29 cellular contexts compared by ENCODE assay signal in genomic region chrX:109596015-109596414, GRCh38. TPM values are rescaled to one million over a fixed set of nuclear protein-coding genes. Genes with fewer than 3 reads are reported as not detected.
"Had no signal": no experiment of that assay in that cellular context is flagged by ENCODE, and none has a peak within 500 bp of the region (broad histone marks: within the 10 kb centered on the region; RNA-seq: fewer than 3 reads in every experiment).

No MANE protein-coding gene starts in this region.

- H3K36me3 ChIP-seq: colonic mucosa, esophagus squamous epithelium, gastrocnemius medialis, heart right ventricle, left lung, lower lobe of right lung had no signal

- H3K4me1 ChIP-seq: colonic mucosa, esophagus squamous epithelium, gastrocnemius medialis, heart right ventricle, left lung, lower lobe of right lung had no signal

- H3K9me3 ChIP-seq: colonic mucosa, esophagus squamous epithelium, gastrocnemius medialis, heart right ventricle, left lung, lower lobe of right lung, mucosa of descending colon had no signal

- ATAC-seq: effector memory CD8-positive, alpha-beta T cell; esophagus mucosa; gastrocnemius medialis; heart right ventricle; left cardiac atrium; left lung; left ventricle myocardium superior; lower lobe of right lung; mucosa of descending colon; naive thymus-derived CD8-positive, alpha-beta T cell had no signal

- DNase-seq: colonic mucosa; cortex of kidney; effector CD8-positive, alpha-beta T cell; effector memory CD8-positive, alpha-beta T cell; endodermal cell; erythroblast; esophagus squamous epithelium; foreskin fibroblast; foreskin melanocyte; gastrocnemius medialis; glutamatergic neuron; head of caudate nucleus; heart right ventricle; hippocampal formation; left cardiac atrium; left lung; left ventricle myocardium superior; lower lobe of right lung; mesenchymal stem cell; mucosa of descending colon; naive B cell; naive thymus-derived CD8-positive, alpha-beta T cell had no signal

- H3K27ac ChIP-seq: colonic mucosa, epithelial cell of prostate, esophagus squamous epithelium, gastrocnemius medialis, heart right ventricle, left lung, lower lobe of right lung had no signal

- H3K4me3 ChIP-seq: colonic mucosa, esophagus squamous epithelium, gastrocnemius medialis, heart right ventricle, left lung, lower lobe of right lung, mucosa of descending colon had no signal

- FAIRE-seq: endometrium, islet of Langerhans, keratinocyte had no signal

- H3K27me3 ChIP-seq: colonic mucosa, left lung had no signal

RNA-seq across cellular contexts. Expression of gene KCNE5, which starts 29.0 kb away (rescaled TPM):
- total RNA-seq: colonic mucosa, esophagus mucosa, glomerular endothelial cell, kidney epithelial cell, left ventricle myocardium superior, lower lobe of right lung, mucosa of descending colon had no signal
- polyA plus RNA-seq: naive thymus-derived CD8-positive, alpha-beta T cell had no signal
